Comparison of ENCODE assay signal across 1 cellular context in the genomic region with DNA sequence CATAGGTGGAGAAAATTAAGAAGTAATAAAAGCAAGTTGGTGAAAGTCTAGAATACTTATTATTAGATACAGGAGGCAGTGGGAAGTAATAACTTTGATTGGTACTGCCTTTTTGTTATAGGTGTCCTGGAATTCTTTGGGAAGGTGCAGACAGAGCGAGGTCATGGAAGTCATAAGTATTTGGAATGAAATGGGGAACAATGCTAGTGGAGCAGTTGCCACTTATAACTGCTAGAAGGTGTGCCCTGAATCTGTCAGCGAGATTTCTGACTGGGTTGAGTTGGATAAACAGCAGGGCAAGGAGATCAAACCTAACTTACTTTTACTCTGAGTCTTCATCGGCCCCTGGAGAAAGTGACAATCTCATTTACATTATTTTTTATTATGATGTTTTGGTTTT.
TF ChIP-seq lines count a peak whose summit lies in the region.

No MANE protein-coding gene starts in this region.

TF ChIP-seq in K562, 482 proteins besides CTCF, POLR2A, EP300 and RAD21 (continued from another document):
- TF ChIP-seq ZNF318 (IDR thresholded peaks at IDR 0.05; ENCODE audit: borderline replicate concordance in 1 of 2, low read depth in 1 of 2) (no peak), HNRNPL (IDR thresholded peaks at IDR 0.05; ENCODE audit: low read depth, low read length) (no peak), BRCA1 (IDR thresholded peaks at IDR 0.05) (no peak), BRCA1 (CRISPR knock-in tag; IDR thresholded peaks at IDR 0.05) (no peak), TGIF2 (CRISPR knock-in tag; IDR thresholded peaks at IDR 0.05) (no peak), JUNB (CRISPR knock-in tag; conservative IDR thresholded peaks at IDR 0.05) (no peak), YY1 (IDR thresholded peaks at IDR 0.05; ENCODE audit: borderline replicate concordance in 1 of 3, control insufficient read depth in 1 of 3, extremely low read depth in 1 of 3, insufficient read depth in 3 of 3, insufficient read length in 1 of 3, insufficient replicate concordance in 2 of 3, low read depth in 1 of 3, low read length in 2 of 3) (no peak), ZNF57 (CRISPR knock-in tag; IDR thresholded peaks at IDR 0.05) (no peak), EWSR1 (IDR thresholded peaks at IDR 0.05; ENCODE audit: borderline replicate concordance, low read depth, partially characterized antibody) (no peak), GTF2E2 (tag; IDR thresholded peaks at IDR 0.05) (no peak)
- TF ChIP-seq, protein P1, sequence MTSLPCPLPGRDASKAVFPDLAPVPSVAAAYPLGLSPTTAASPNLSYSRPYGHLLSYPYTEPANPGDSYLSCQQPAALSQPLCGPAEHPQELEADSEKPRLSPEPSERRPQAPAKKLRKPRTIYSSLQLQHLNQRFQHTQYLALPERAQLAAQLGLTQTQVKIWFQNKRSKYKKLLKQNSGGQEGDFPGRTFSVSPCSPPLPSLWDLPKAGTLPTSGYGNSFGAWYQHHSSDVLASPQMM (CRISPR knock-in tag; IDR thresholded peaks at IDR 0.05): no peak
- TF ChIP-seq, protein P2, sequence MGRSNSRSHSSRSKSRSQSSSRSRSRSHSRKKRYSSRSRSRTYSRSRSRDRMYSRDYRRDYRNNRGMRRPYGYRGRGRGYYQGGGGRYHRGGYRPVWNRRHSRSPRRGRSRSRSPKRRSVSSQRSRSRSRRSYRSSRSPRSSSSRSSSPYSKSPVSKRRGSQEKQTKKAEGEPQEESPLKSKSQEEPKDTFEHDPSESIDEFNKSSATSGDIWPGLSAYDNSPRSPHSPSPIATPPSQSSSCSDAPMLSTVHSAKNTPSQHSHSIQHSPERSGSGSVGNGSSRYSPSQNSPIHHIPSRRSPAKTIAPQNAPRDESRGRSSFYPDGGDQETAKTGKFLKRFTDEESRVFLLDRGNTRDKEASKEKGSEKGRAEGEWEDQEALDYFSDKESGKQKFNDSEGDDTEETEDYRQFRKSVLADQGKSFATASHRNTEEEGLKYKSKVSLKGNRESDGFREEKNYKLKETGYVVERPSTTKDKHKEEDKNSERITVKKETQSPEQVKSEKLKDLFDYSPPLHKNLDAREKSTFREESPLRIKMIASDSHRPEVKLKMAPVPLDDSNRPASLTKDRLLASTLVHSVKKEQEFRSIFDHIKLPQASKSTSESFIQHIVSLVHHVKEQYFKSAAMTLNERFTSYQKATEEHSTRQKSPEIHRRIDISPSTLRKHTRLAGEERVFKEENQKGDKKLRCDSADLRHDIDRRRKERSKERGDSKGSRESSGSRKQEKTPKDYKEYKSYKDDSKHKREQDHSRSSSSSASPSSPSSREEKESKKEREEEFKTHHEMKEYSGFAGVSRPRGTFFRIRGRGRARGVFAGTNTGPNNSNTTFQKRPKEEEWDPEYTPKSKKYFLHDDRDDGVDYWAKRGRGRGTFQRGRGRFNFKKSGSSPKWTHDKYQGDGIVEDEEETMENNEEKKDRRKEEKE (IDR thresholded peaks at IDR 0.05; ENCODE audit: borderline replicate concordance in 1 of 2, control insufficient read depth in 1 of 2, low read depth in 2 of 2, low read length in 1 of 2): no peak
